8 cellular contexts compared by ENCODE assay signal in the genomic region with DNA sequence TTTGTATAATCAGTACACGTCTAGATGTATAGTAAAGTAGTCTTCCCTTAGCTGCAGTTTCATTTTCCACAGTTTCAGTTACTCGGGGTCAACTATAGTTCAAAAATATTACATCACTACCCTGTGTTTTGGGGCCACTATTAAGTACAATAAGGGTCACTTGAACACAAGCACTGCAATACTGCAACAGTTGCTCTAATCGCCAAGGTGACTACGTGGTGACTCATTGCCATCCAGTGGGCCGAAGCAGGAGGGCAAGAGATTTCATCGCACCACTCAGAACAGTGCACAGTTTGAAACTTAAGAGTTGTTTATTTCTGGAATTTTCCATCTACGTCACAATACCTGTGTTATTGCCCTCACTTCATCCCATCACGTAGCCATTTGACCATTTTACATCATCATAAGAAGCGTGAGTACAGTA. TPM values are rescaled to one million over a fixed set of nuclear protein-coding genes. Genes with fewer than 3 reads are reported as not detected.
DNase-seq lines count a peak whose midpoint lies in the region; ATAC-seq and TF ChIP-seq lines count a peak whose summit lies in the region.

A gene (plus strand): TSS at position 379 of the 424 bp plus-strand sequence. CDS start 18,994 bp downstream, outside the sequence.

- H3K4me1 Mint-ChIP-seq in activated T-helper 2 cell treated with anti-CD3 and anti-CD28 coated beads, Interferon-gamma antibody, Interleukin-2, Interleukin-4, amounts not matched to agents 10 μg/mL and 5 μg/mL and 100 μg/mL, durations not matched to agents 14 hours and 24 hours and 36 hours (ENCODE audit: low read depth) = no peaks in the 10 kb centered on the region
- peaks cover 0 to 7% (median 0%) of the 10 kb centered on the region in 4 donors for H3K4me1 Mint-ChIP-seq in naive thymus-derived CD8-positive, alpha-beta T cell

- H3K4me1 ChIP-seq in KMS-11 (ENCODE audit: low read depth, poor library complexity, severe bottlenecking) = peaks cover 21% of the 10 kb centered on the region
- H3K4me1 ChIP-seq in suprapubic skin = no peaks in the 10 kb centered on the region

- H3K27ac Mint-ChIP-seq in activated T-helper 2 cell treated with anti-CD3 and anti-CD28 coated beads, Interferon-gamma antibody, Interleukin-2, Interleukin-4, amounts not matched to agents 10 μg/mL and 5 μg/mL and 100 μg/mL, durations not matched to agents 14 hours and 24 hours and 36 hours = no peak within 1 kb of the TSS
- peak within 1 kb of the TSS in 1 of 10 donors; percentile 20 for H3K27ac Mint-ChIP-seq in naive thymus-derived CD8-positive, alpha-beta T cell

- no peak within 1 kb of the TSS for H2AFZ ChIP-seq in KMS-11 (ENCODE audit: low read depth)

- TF ChIP-seq CTCF in GM10266 (IDR thresholded peaks at IDR 0.05; ENCODE audit: control insufficient read depth, insufficient read depth, low read depth, missing control alignments) (peak; percentile 38), KMS-11 (conservative IDR thresholded peaks at IDR 0.05; ENCODE audit: low read depth, low read length) (no peak), suprapubic skin (IDR thresholded peaks at IDR 0.05) (peak in 1 of 2 donors; percentile 7)

- peaks cover 18% of the 10 kb centered on the region for H3K27me3 Mint-ChIP-seq in activated T-helper 2 cell treated with anti-CD3 and anti-CD28 coated beads, Interferon-gamma antibody, Interleukin-2, Interleukin-4, amounts not matched to agents 10 μg/mL and 5 μg/mL and 100 μg/mL, durations not matched to agents 14 hours and 24 hours and 36 hours (ENCODE audit: low read depth)
- peaks cover 5 to 42% (median 16%) of the 10 kb centered on the region in 5 donors for H3K27me3 Mint-ChIP-seq in naive thymus-derived CD8-positive, alpha-beta T cell

- POLR2A ChIA-PET in naive thymus-derived CD8-positive, alpha-beta T cell (lab: Charles Lee) = no interaction called here

- no peak within 1 kb of the TSS for H3K9ac ChIP-seq in KMS-11

- TF ChIP-seq POLR2A in suprapubic skin (IDR thresholded peaks at IDR 0.05) = no peak

- H3K36me3 Mint-ChIP-seq in activated T-helper 2 cell treated with anti-CD3 and anti-CD28 coated beads, Interferon-gamma antibody, Interleukin-2, Interleukin-4, amounts not matched to agents 10 μg/mL and 5 μg/mL and 100 μg/mL, durations not matched to agents 14 hours and 24 hours and 36 hours (ENCODE audit: low read depth) = no peaks in the 10 kb centered on the region
- no peaks in the 10 kb centered on the region for H3K36me3 Mint-ChIP-seq in naive thymus-derived CD8-positive, alpha-beta T cell

- TF ChIP-seq EP300 in suprapubic skin (IDR thresholded peaks at IDR 0.05) = no peak

- H3K27ac ChIP-seq in KMS-11 = no peak within 1 kb of the TSS
- no peak within 1 kb of the TSS for H3K27ac ChIP-seq in suprapubic skin

- H3K36me3 ChIP-seq in KMS-11 (ENCODE audit: insufficient read depth) = no peaks in the 10 kb centered on the region
- no peaks in the 10 kb centered on the region for H3K36me3 ChIP-seq in suprapubic skin

- 68% methylated on average over 9 of the region's 9 CpGs for WGBS in suprapubic skin

- H3K4me3 Mint-ChIP-seq in activated T-helper 2 cell treated with anti-CD3 and anti-CD28 coated beads, Interferon-gamma antibody, Interleukin-2, Interleukin-4, amounts not matched to agents 10 μg/mL and 5 μg/mL and 100 μg/mL, durations not matched to agents 14 hours and 24 hours and 36 hours (ENCODE audit: low read depth) = no peak within 1 kb of the TSS
- no peak within 1 kb of the TSS for H3K4me3 Mint-ChIP-seq in naive thymus-derived CD8-positive, alpha-beta T cell

- H3K9me3 Mint-ChIP-seq in activated T-helper 2 cell treated with anti-CD3 and anti-CD28 coated beads, Interferon-gamma antibody, Interleukin-2, Interleukin-4, amounts not matched to agents 10 μg/mL and 5 μg/mL and 100 μg/mL, durations not matched to agents 14 hours and 24 hours and 36 hours = no peaks in the 10 kb centered on the region
- no peaks in the 10 kb centered on the region for H3K9me3 Mint-ChIP-seq in naive thymus-derived CD8-positive, alpha-beta T cell

- ATAC-seq in GM21786 (IDR thresholded peaks at IDR 0.05; ENCODE audit: unreplicated experiment) (peak; percentile 68), left lobe of liver (peak; percentile 87)
- no peak for ATAC-seq in naive thymus-derived CD8-positive, alpha-beta T cell

- no peaks in the 10 kb centered on the region for H4K20me1 ChIP-seq in KMS-11 (ENCODE audit: insufficient read depth)

- no peaks in the 10 kb centered on the region for H3K9me3 ChIP-seq in suprapubic skin

- H3K27me3 ChIP-seq in KMS-11 (ENCODE audit: insufficient read depth, low read depth) = no peaks in the 10 kb centered on the region
- H3K27me3 ChIP-seq in suprapubic skin = no peaks in the 10 kb centered on the region

- H3K4me3 ChIP-seq in KMS-11 (IDR thresholded peaks at IDR 0.05; ENCODE audit: insufficient read depth, low read depth, low read length) (no peak within 1 kb of the TSS), suprapubic skin (no peak within 1 kb of the TSS)

- 0 out of 2 replicates have a peak within 1 kb of the TSS, but pooled peaks have one; percentile 8 for H3K4me2 ChIP-seq in KMS-11

- H3K79me2 ChIP-seq in KMS-11 (ENCODE audit: insufficient read depth, low read depth) = no peaks in the 10 kb centered on the region

- intact Hi-C loops in activated T-helper 2 cell treated with anti-CD3 and anti-CD28 coated beads, Interferon-gamma antibody, Interleukin-2, Interleukin-4, amounts not matched to agents 10 μg/mL and 5 μg/mL and 100 μg/mL, durations not matched to agents 14 hours and 24 hours and 36 hours (cut with micrococcal nuclease) = no loop called here

- peak; percentile 23 for DNase-seq in GM10266 (ENCODE audit: extremely low spot score)
- peak; percentile 85 for DNase-seq in amniotic epithelial cell (ENCODE audit: low read depth)
- DNase-seq in left lobe of liver (ENCODE audit: low spot score) = no peak
- DNase-seq in activated T-helper 2 cell treated with anti-CD3 and anti-CD28 coated beads, Interferon-gamma antibody, Interleukin-2, Interleukin-4, amounts not matched to agents 10 μg/mL and 5 μg/mL and 100 μg/mL, durations not matched to agents 14 hours and 24 hours and 36 hours (ENCODE audit: low spot score) = no peak
- DNase-seq in suprapubic skin (ENCODE audit: low spot score in 2 of 2) = no peak
- DNase-seq in naive thymus-derived CD8-positive, alpha-beta T cell = no peak

RNA-seq across cellular contexts. Expression of the gene that starts here (rescaled TPM):
- total RNA-seq in left lobe of liver (not detected), suprapubic skin (not detected)
- not detected in 2 replicates for total RNA-seq in activated T-helper 2 cell treated with anti-CD3 and anti-CD28 coated beads, Interferon-gamma antibody, Interleukin-2, Interleukin-4, amounts not matched to agents 10 μg/mL and 5 μg/mL and 100 μg/mL, durations not matched to agents 14 hours and 24 hours and 36 hours
- not detected for total RNA-seq in naive thymus-derived CD8-positive, alpha-beta T cell
- polyA plus RNA-seq in naive thymus-derived CD8-positive, alpha-beta T cell = not detected

Comparison
In these comparisons a context has a peak if more than half of its experiments do, and no peak if none do; other contexts are left out.
1. Peak in ATAC-seq in left lobe of liver; RNA of the gene not detected or under 1 TPM.
2. DNase-seq: peak in GM10266 (single experiment) and amniotic epithelial cell (single experiment); none in left lobe of liver (single experiment), activated T-helper 2 cell treated with anti-CD3 and anti-CD28 coated beads, Interferon-gamma antibody, Interleukin-2, Interleukin-4, amounts not matched to agents 10 μg/mL and 5 μg/mL and 100 μg/mL, durations not matched to agents 14 hours and 24 hours and 36 hours (single experiment), suprapubic skin (0 of 2) and naive thymus-derived CD8-positive, alpha-beta T cell (0 of 10).